ENCODE assay signal across 1 cellular context in the genomic region with DNA sequence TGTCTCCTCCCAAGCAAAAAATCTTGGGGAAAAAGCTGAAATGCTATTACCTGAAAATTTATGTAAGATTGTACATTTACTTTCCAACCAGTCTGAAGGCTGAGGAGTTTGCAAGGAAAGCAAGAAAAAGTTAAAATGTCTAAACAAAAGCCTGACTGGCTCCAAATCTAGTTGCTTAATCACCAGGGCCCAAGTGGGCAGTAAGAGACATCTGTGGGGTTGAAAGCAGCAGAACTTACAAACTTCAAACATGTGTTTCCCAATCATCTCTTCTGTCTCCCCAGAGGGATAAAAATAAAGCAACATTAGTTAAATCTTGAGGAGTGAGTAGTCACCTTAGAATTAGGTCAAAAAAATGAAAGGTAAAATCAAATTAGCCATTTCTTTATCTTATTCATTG.
TF ChIP-seq lines count a peak whose summit lies in the region.

No MANE protein-coding gene starts in this region.

TF ChIP-seq in WTC11, 78 proteins besides CTCF, POLR2A, EP300 and RAD21 (continued from another document):
- TF ChIP-seq ZNF232 (CRISPR knock-in tag; IDR thresholded peaks at IDR 0.05) (no peak), ZBTB21 (CRISPR knock-in tag; IDR thresholded peaks at IDR 0.05; ENCODE audit: borderline replicate concordance) (no peak)
